In genomic region chr13:40116008-40116407, GRCh38 we compare ENCODE assay signal across 7 cellular contexts.
DNase-seq lines count a peak whose midpoint lies in the region; ATAC-seq and TF ChIP-seq lines count a peak whose summit lies in the region.

No MANE protein-coding gene starts in this region.

- TF ChIP-seq CTCF in fibroblast of mammary gland (conservative IDR thresholded peaks at IDR 0.05; ENCODE audit: control insufficient read depth, insufficient read depth, low read depth, low read length), result no peak

- H3K4me1 Mint-ChIP-seq in activated CD4-positive, alpha-beta T cell treated with anti-CD3 and anti-CD28 coated beads, Interleukin-2, amount 10 ng/mL, durations not matched to agents 7 days and 5 days, result peaks cover 11% of the 10 kb centered on the region

- peaks cover 1% of the 10 kb centered on the region for H3K36me3 Mint-ChIP-seq in activated CD4-positive, alpha-beta T cell treated with anti-CD3 and anti-CD28 coated beads, Interleukin-2, amount 10 ng/mL, durations not matched to agents 7 days and 5 days (ENCODE audit: low read depth)

- DNase-seq in activated CD4-positive, alpha-beta T cell treated with anti-CD3 and anti-CD28 coated beads, Interleukin-2, amount 10 ng/mL, durations not matched to agents 7 days and 5 days, result peak; percentile 29
- DNase-seq in fibroblast of mammary gland (ENCODE audit: low read depth) (peak; percentile 96), pons (ENCODE audit: low spot score) (peak; percentile 19)

- H3K27me3 Mint-ChIP-seq in activated CD4-positive, alpha-beta T cell treated with anti-CD3 and anti-CD28 coated beads, Interleukin-2, amount 10 ng/mL, durations not matched to agents 7 days and 5 days, result peaks cover 1% of the 10 kb centered on the region

- ATAC-seq in GM19351 (IDR thresholded peaks at IDR 0.05; ENCODE audit: unreplicated experiment) (peak; percentile 100), HG03439 (IDR thresholded peaks at IDR 0.05; ENCODE audit: unreplicated experiment) (peak; percentile 93), HG02678 (IDR thresholded peaks at IDR 0.05; ENCODE audit: unreplicated experiment) (no peak), GM19023 (IDR thresholded peaks at IDR 0.05; ENCODE audit: unreplicated experiment) (no peak)

- CTCF ChIA-PET in activated CD4-positive, alpha-beta T cell treated with anti-CD3 and anti-CD28 coated beads, Interleukin-2, amount 10 ng/mL, durations not matched to agents 7 days and 5 days (lab: Charles Lee), result interaction anchor here (1.3 to 2.6 kb wide), 2 partner anchors 14 to 18 kb away, joined by 3 to 14 read pairs; no protein-coding TSS in a partner anchor

- POLR2A ChIA-PET in activated CD4-positive, alpha-beta T cell treated with anti-CD3 and anti-CD28 coated beads, Interleukin-2, amount 10 ng/mL, durations not matched to agents 7 days and 5 days (lab: Charles Lee), result no interaction called here

- H3K4me3 Mint-ChIP-seq in activated CD4-positive, alpha-beta T cell treated with anti-CD3 and anti-CD28 coated beads, Interleukin-2, amount 10 ng/mL, durations not matched to agents 7 days and 5 days, result no peak overlapping the region

- peaks cover 17% of the 10 kb centered on the region for H3K9me3 Mint-ChIP-seq in activated CD4-positive, alpha-beta T cell treated with anti-CD3 and anti-CD28 coated beads, Interleukin-2, amount 10 ng/mL, durations not matched to agents 7 days and 5 days

- H3K4me3 ChIP-seq in fibroblast of mammary gland (ENCODE audit: control insufficient read depth, low read depth, low read length), result no peak overlapping the region

- peak overlapping the region; percentile 68 for H3K27ac Mint-ChIP-seq in activated CD4-positive, alpha-beta T cell treated with anti-CD3 and anti-CD28 coated beads, Interleukin-2, amount 10 ng/mL, durations not matched to agents 7 days and 5 days

Comparison
In these comparisons a context has a peak if more than half of its experiments do, and no peak if none do; other contexts are left out.
1. ATAC-seq: peak in GM19351 (single experiment) and HG03439 (single experiment); none in HG02678 (single experiment) and GM19023 (single experiment).
2. DNase-seq: peak in every context shown above with its lines; median percentile 96 in fibroblast of mammary gland; 29 in activated CD4-positive, alpha-beta T cell treated with anti-CD3 and anti-CD28 coated beads, Interleukin-2, amount 10 ng/mL, durations not matched to agents 7 days and 5 days; 19 in pons.